ENCODE assay signal across 8 cellular contexts in the genomic region with DNA sequence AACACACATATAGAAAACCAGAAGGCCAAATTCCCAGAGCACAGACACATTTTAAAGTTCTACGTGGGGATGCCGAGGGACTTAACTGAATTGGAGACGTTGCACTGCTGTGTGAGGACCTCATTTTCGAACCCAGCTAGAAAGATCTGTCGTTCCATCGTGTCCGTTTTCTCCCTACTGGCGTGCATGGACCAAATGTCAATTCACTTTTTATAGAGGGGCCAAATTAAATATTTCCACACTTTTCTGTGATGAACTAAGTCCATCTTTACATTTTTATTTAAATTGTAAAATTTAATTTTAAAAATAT. TPM values are rescaled to one million over a fixed set of nuclear protein-coding genes. Genes with fewer than 3 reads are reported as not detected.
A peak's percentile ranks its signal among the peaks of the same experiment; 100 is the strongest.
DNase-seq lines count a peak whose midpoint lies in the region; ATAC-seq and TF ChIP-seq lines count a peak whose summit lies in the region.

No MANE protein-coding gene starts in this region.

- ATAC-seq in GM19395 (IDR thresholded peaks at IDR 0.05; ENCODE audit: unreplicated experiment) = no peak
- ATAC-seq in HG03571 (IDR thresholded peaks at IDR 0.05; ENCODE audit: unreplicated experiment) = no peak

- no peaks in the 10 kb centered on the region for H3K9me3 Mint-ChIP-seq in nephron progenitor cell

- H3K4me3 Mint-ChIP-seq in nephron progenitor cell = peak overlapping the region; percentile 98

- H3K9me3 ChIP-seq in MG63 = no peaks in the 10 kb centered on the region

- no peak for TF ChIP-seq CTCF in nephron progenitor cell (IDR thresholded peaks at IDR 0.05)

- H3K27me3 ChIP-seq in MG63 = peaks cover 2% of the 10 kb centered on the region; the same call in 1 of the 2 replicates

- H3K36me3 ChIP-seq in MG63 = no peaks in the 10 kb centered on the region

- H3K4me1 Mint-ChIP-seq in nephron progenitor cell = peaks cover 66% of the 10 kb centered on the region

- peak; percentile 31 for DNase-seq in Daoy (ENCODE audit: low read depth)
- DNase-seq in MG63 = no peak
- DNase-seq in nephron progenitor cell = no peak
- DNase-seq in stimulated activated CD4-positive, alpha-beta T cell treated with anti-CD3 and anti-CD28 coated beads, Interleukin-4, amount 100 ng/mL, for 1 hour = no peak
- DNase-seq in COLO829 (ENCODE audit: low spot score) = no peak

- H3K4me3 ChIP-seq in MG63 = peak overlapping the region; percentile 73

- H3K27me3 Mint-ChIP-seq in nephron progenitor cell (ENCODE audit: low read depth, poor library complexity) = peaks cover 6% of the 10 kb centered on the region

- peak overlapping the region; percentile 84 for H3K27ac ChIP-seq in cingulate gyrus (ENCODE audit: low read depth, low read length)

- H3K27ac Mint-ChIP-seq in nephron progenitor cell = peak overlapping the region; percentile 99

- peaks cover under 1% of the 10 kb centered on the region for H3K36me3 Mint-ChIP-seq in nephron progenitor cell (ENCODE audit: low read depth)

RNA-seq across cellular contexts. Expression of gene TSHZ1, which starts 0.7 kb away (rescaled TPM):
- 6.4 and 10.4 TPM in 2 replicates for total RNA-seq in Daoy (2014; rRNA removed; shearing (Covaris generic))
- total RNA-seq in MG63 (2014; rRNA removed; shearing (Covaris generic); ENCODE audit: low replicate concordance) = 4.4 and 4.5 TPM in 2 replicates

RNA-seq across cellular contexts. Expression of gene PTGR3, which starts 1.0 kb away (rescaled TPM):
- total RNA-seq in Daoy (2014; rRNA removed; shearing (Covaris generic)) = 3.6 and 7.6 TPM in 2 replicates
- total RNA-seq in MG63 (2014; rRNA removed; shearing (Covaris generic); ENCODE audit: low replicate concordance) = 8.0 and 21.6 TPM in 2 replicates
